ENCODE assay signal across 1 cellular context in the genomic region with DNA sequence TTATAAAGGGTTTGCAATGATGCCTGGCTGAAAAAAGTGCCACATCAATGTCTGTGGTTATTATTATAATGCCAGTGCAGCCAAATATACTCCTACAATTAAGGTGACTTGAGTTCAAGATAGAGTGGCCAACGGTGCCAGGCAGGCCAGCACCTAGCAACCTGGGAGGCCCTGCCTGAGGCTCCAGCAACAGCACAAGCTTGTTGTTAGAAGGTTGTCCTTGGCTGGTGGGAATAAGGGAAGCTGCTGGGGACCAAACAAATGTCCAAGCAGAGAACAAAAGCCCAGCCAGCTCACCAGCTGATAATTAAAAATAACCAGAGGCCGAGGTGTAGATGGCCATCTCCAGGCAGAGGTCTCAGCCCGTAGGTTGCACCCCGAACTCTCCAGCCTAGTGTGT.
TF ChIP-seq lines count a peak whose summit lies in the region.

No MANE protein-coding gene starts in this region.

TF ChIP-seq in H1, 55 proteins besides CTCF, POLR2A, EP300 and RAD21:
- no peak for TF ChIP-seq SIRT6 (IDR thresholded peaks at IDR 0.05; ENCODE audit: low read length)
